ENCODE assay signal across 21 cellular contexts in genomic region chr15:75867428-75867827, GRCh38. TPM values are rescaled to one million over a fixed set of nuclear protein-coding genes. Genes with fewer than 3 reads are reported as not detected.
DNase-seq lines count a peak whose midpoint lies in the region; ATAC-seq, FAIRE-seq and TF ChIP-seq lines count a peak whose summit lies in the region.
"Had no signal": no experiment of that assay in that cellular context is flagged by ENCODE, and none has a peak within 500 bp of the region (broad histone marks: within the 10 kb centered on the region; RNA-seq: fewer than 3 reads in every experiment).

No MANE protein-coding gene starts in this region.

- peaks cover 32 to 40% of the 10 kb centered on the region in 2 donors for H3K4me1 Mint-ChIP-seq in natural killer cell treated with Interleukin-12 subunit alpha and Interleukin-12 subunit beta and Interleukin-15 and Interleukin-18, amount 100 ng/mL, for 72 hours (ENCODE audit: low read depth in 2 of 2)
- H3K4me1 Mint-ChIP-seq in natural killer cell = peaks cover 44 to 52% of the 10 kb centered on the region in 2 donors
- peaks cover 39% of the 10 kb centered on the region for H3K4me1 Mint-ChIP-seq in activated CD4-positive, alpha-beta memory T cell treated with anti-CD3 and anti-CD28 coated beads, Interleukin-2, amount 10 ng/mL, durations not matched to agents 7 days and 5 days

- H3K27ac Mint-ChIP-seq in natural killer cell treated with Interleukin-12 subunit alpha and Interleukin-12 subunit beta and Interleukin-15 and Interleukin-18, amount 100 ng/mL, for 72 hours = peak overlapping the region; percentile 38 to 76
- peak overlapping the region in 1 of 2 donors; percentile 43 for H3K27ac Mint-ChIP-seq in natural killer cell
- H3K27ac Mint-ChIP-seq in activated CD4-positive, alpha-beta memory T cell treated with anti-CD3 and anti-CD28 coated beads, Interleukin-2, amount 10 ng/mL, durations not matched to agents 7 days and 5 days = no peak overlapping the region

- no peak overlapping the region for H3K18ac ChIP-seq in H1 (ENCODE audit: extremely low read depth, low read length)

- FAIRE-seq in H1 (lab: Jason Lieb, UNC) (no peak), kidney (lab: Jason Lieb, UNC) (no peak)
- FAIRE-seq: HTR-8/SVneo had no signal

- peak overlapping the region; percentile 5 to 22; a peak in 2 of 4 replicates for H3K4me2 ChIP-seq in H1 (ENCODE audit: insufficient read depth in 1 of 2, low read depth in 2 of 2, low read length in 2 of 2)

- CTCF ChIA-PET in H1 (lab: Charles Lee; ENCODE audit: partially characterized antibody) = interaction anchor here (0.9 to 2.5 kb wide), 4 partner anchors 10 to 61 kb away, joined by 3 to 6 read pairs (median 3); no protein-coding TSS in a partner anchor
- CTCF ChIA-PET in activated CD4-positive, alpha-beta memory T cell treated with anti-CD3 and anti-CD28 coated beads, Interleukin-2, amount 10 ng/mL, durations not matched to agents 7 days and 5 days (lab: Charles Lee) = no interaction called here

- no peak overlapping the region for H2BK15ac ChIP-seq in H1 (ENCODE audit: low read length)

- no peak overlapping the region for H3K4me3 Mint-ChIP-seq in natural killer cell treated with Interleukin-12 subunit alpha and Interleukin-12 subunit beta and Interleukin-15 and Interleukin-18, amount 100 ng/mL, for 72 hours
- no peak overlapping the region for H3K4me3 Mint-ChIP-seq in natural killer cell
- H3K4me3 Mint-ChIP-seq in activated CD4-positive, alpha-beta memory T cell treated with anti-CD3 and anti-CD28 coated beads, Interleukin-2, amount 10 ng/mL, durations not matched to agents 7 days and 5 days = no peak overlapping the region

- H3K4ac ChIP-seq in H1 (replicated peaks; ENCODE audit: insufficient read length, low read depth, low read length) = no peak overlapping the region

- 59% methylated on average over 4 of the region's 4 CpGs; no CpG with 5 or more reads in 1 of the 2 experiments for whole genome bisulfite sequencing in H1 (ENCODE audit: extremely low coverage in 1 of 2, insufficient coverage in 1 of 2, insufficient read length in 1 of 2, insufficient replicate concordance in 2 of 2, low coverage in 1 of 2, low lambda C conversion rate in 2 of 2, missing lambda C conversion rate in 1 of 2), 2 experiments

- no peak for TF ChIP-seq RAD21 in H1 (IDR thresholded peaks at IDR 0.05 in 1 of 2, conservative IDR thresholded peaks at IDR 0.05 in 1 of 2; ENCODE audit: low read depth in 2 of 2, low read length in 2 of 2)

- H2BK120ac ChIP-seq in H1 (replicated peaks; ENCODE audit: low read depth, low read length) = no peak overlapping the region

- H2BK12ac ChIP-seq in H1 (ENCODE audit: low read depth, low read length) = no peak overlapping the region

- H3K4me3 ChIP-seq in H1 (ENCODE audit: extremely low read depth in 1 of 4, insufficient read depth in 2 of 4, low read depth in 3 of 4, low read length in 4 of 4) (no peak overlapping the region), left lung (no peak overlapping the region), kidney (ENCODE audit: low read length in 2 of 2) (no peak overlapping the region)
- H3K4me3 ChIP-seq: psoas muscle had no signal

- no peak overlapping the region for H3K23ac ChIP-seq in H1 (ENCODE audit: insufficient read length)

- H3K27ac ChIP-seq in H1 (ENCODE audit: low read depth, low read length) (no peak overlapping the region), left lung (no peak overlapping the region), kidney (ENCODE audit: low read depth in 2 of 2, low read length in 2 of 2) (no peak overlapping the region)
- H3K27ac ChIP-seq: psoas muscle had no signal

- no peak overlapping the region for H3K56ac ChIP-seq in H1 (replicated peaks; ENCODE audit: insufficient read length, low read depth, low read length)

- no peaks in the 10 kb centered on the region for H3K27me3 Mint-ChIP-seq in natural killer cell treated with Interleukin-12 subunit alpha and Interleukin-12 subunit beta and Interleukin-15 and Interleukin-18, amount 100 ng/mL, for 72 hours
- no peaks in the 10 kb centered on the region for H3K27me3 Mint-ChIP-seq in natural killer cell (ENCODE audit: low read depth in 2 of 2)
- no peaks in the 10 kb centered on the region for H3K27me3 Mint-ChIP-seq in activated CD4-positive, alpha-beta memory T cell treated with anti-CD3 and anti-CD28 coated beads, Interleukin-2, amount 10 ng/mL, durations not matched to agents 7 days and 5 days

- peaks cover 0 to 1% of the 10 kb centered on the region in 2 experiments for H4K20me1 ChIP-seq in H1 (replicated peaks in 1 of 2; ENCODE audit: control insufficient read depth in 1 of 2, insufficient read depth in 2 of 2, low read length in 2 of 2)

- no peak overlapping the region for H4K91ac ChIP-seq in H1 (replicated peaks; ENCODE audit: insufficient read length, low read length)

- H3K36me3 ChIP-seq in H1 (ENCODE audit: control insufficient read depth in 2 of 4, insufficient read depth in 4 of 4, low read length in 3 of 4) = peaks cover 0 to 21% (median 0%) of the 10 kb centered on the region in 4 experiments; a peak in 4 of 8 replicates
- H3K36me3 ChIP-seq in left lung = peaks cover 0 to 12% of the 10 kb centered on the region in 2 donors
- peaks cover 0 to 3% of the 10 kb centered on the region in 2 donors for H3K36me3 ChIP-seq in kidney (ENCODE audit: control insufficient read depth in 1 of 2, insufficient read depth in 2 of 2, low read length in 2 of 2)
- H3K36me3 ChIP-seq: BE2C had no signal

- H4K8ac ChIP-seq in H1 (ENCODE audit: extremely low read depth, insufficient read depth, low read length) = no peak overlapping the region

- no peaks in the 10 kb centered on the region for H3K9me3 Mint-ChIP-seq in natural killer cell treated with Interleukin-12 subunit alpha and Interleukin-12 subunit beta and Interleukin-15 and Interleukin-18, amount 100 ng/mL, for 72 hours
- H3K9me3 Mint-ChIP-seq in natural killer cell = no peaks in the 10 kb centered on the region
- H3K9me3 Mint-ChIP-seq in activated CD4-positive, alpha-beta memory T cell treated with anti-CD3 and anti-CD28 coated beads, Interleukin-2, amount 10 ng/mL, durations not matched to agents 7 days and 5 days = no peaks in the 10 kb centered on the region

- TF ChIP-seq EP300 in H1 (IDR thresholded peaks at IDR 0.05; ENCODE audit: borderline replicate concordance in 1 of 2, low read depth in 2 of 2, low read length in 2 of 2) = no peak

- H3K27me3 ChIP-seq in H1 (replicated peaks in 1 of 4; ENCODE audit: control insufficient read depth in 3 of 4, extremely low read depth in 1 of 4, insufficient read depth in 3 of 4, low read length in 3 of 4) (no peaks in the 10 kb centered on the region), left lung (no peaks in the 10 kb centered on the region)
- H3K27me3 ChIP-seq: BE2C had no signal

- no peak overlapping the region for H3K14ac ChIP-seq in H1 (ENCODE audit: insufficient read length)

- no peak overlapping the region for H2AFZ ChIP-seq in H1 (ENCODE audit: low read length)

- intact Hi-C loops in natural killer cell (cut with micrococcal nuclease) = no loop called here
- intact Hi-C loops in left lung (cut with DNase I) = no loop called here
- intact Hi-C loops in kidney (cut with DNase I) = no loop called here

- no peak overlapping the region for H2AK5ac ChIP-seq in H1 (ENCODE audit: low read depth, low read length)

- no peak overlapping the region for H2BK5ac ChIP-seq in H1 (ENCODE audit: low read depth, low read length)

- H3K4me1 ChIP-seq in H1 (replicated peaks in 1 of 4; ENCODE audit: control insufficient read depth in 3 of 4, insufficient read depth in 4 of 4, low read length in 3 of 4) = peaks cover 0 to 12% (median 7%) of the 10 kb centered on the region in 4 experiments; a peak in 3 of 7 replicates
- H3K4me1 ChIP-seq in left lung = no peaks in the 10 kb centered on the region
- no peaks in the 10 kb centered on the region for H3K4me1 ChIP-seq in kidney (ENCODE audit: control insufficient read depth in 1 of 2, insufficient read depth in 1 of 2, low read depth in 1 of 2, low read length in 2 of 2)
- H3K4me1 ChIP-seq: BE2C, psoas muscle had no signal

- DNase-seq in natural killer cell treated with Interleukin-12 subunit alpha and Interleukin-12 subunit beta and Interleukin-15 and Interleukin-18, amount 100 ng/mL, for 72 hours (ENCODE audit: low spot score) = no peak
- DNase-seq in natural killer cell (no peak), MV-4-11 (lab: John Stamatoyannopoulos, UW) (peak; percentile 19), H1 (ENCODE audit: low read depth in 1 of 2, low spot score in 2 of 2) (no peak), left lung (no peak), kidney (no peak)
- DNase-seq in activated CD4-positive, alpha-beta memory T cell treated with anti-CD3 and anti-CD28 coated beads, Interleukin-2, amount 10 ng/mL, durations not matched to agents 7 days and 5 days = no peak
- DNase-seq: activated CD4-positive, alpha-beta T cell treated with anti-CD3 and anti-CD28 coated beads, Interleukin-2, amount 50 U/mL, for 48 hours; activated CD4-positive, CD25-positive, alpha-beta regulatory T cell; activated gamma-delta T cell treated with Interleukin-2 at 50 U/mL for 16 hours; BE2C; effector CD4-positive, alpha-beta T cell; head of caudate nucleus; mammary epithelial cell; NCI-H2081; NCI-H226; NCI-H774; psoas muscle; T1000 had no signal

- TF ChIP-seq POLR2A in H1 (IDR thresholded peaks at IDR 0.05; ENCODE audit: control extremely low read depth in 1 of 2, low read depth in 2 of 2, low read length in 2 of 2) = no peak

- H3K23me2 ChIP-seq in H1 (ENCODE audit: low read depth, low read length) = no peaks in the 10 kb centered on the region; the same call in 1 of the 2 replicates

- H3K79me2 ChIP-seq in H1 (ENCODE audit: control insufficient read depth in 1 of 2, insufficient read depth in 2 of 2, low read length in 2 of 2) = peaks cover 0 to 62% of the 10 kb centered on the region in 2 experiments; a peak in 2 of 4 replicates

- H3K36me3 Mint-ChIP-seq in natural killer cell treated with Interleukin-12 subunit alpha and Interleukin-12 subunit beta and Interleukin-15 and Interleukin-18, amount 100 ng/mL, for 72 hours = no peaks in the 10 kb centered on the region
- H3K36me3 Mint-ChIP-seq in natural killer cell = peaks cover 9% of the 10 kb centered on the region
- peaks cover 58% of the 10 kb centered on the region for H3K36me3 Mint-ChIP-seq in activated CD4-positive, alpha-beta memory T cell treated with anti-CD3 and anti-CD28 coated beads, Interleukin-2, amount 10 ng/mL, durations not matched to agents 7 days and 5 days (ENCODE audit: low read depth)

- no peak overlapping the region for H2BK20ac ChIP-seq in H1 (ENCODE audit: low read length)

- POLR2A ChIA-PET in H1 (lab: Charles Lee; ENCODE audit: partially characterized antibody) = interaction anchor here (1.0 to 1.5 kb wide), 2 partner anchors 26 to 35 kb away, joined by 3 to 5 read pairs; no protein-coding TSS in a partner anchor
- POLR2A ChIA-PET in activated CD4-positive, alpha-beta memory T cell treated with anti-CD3 and anti-CD28 coated beads, Interleukin-2, amount 10 ng/mL, durations not matched to agents 7 days and 5 days (lab: Charles Lee) = interaction anchor here (1.0 to 1.2 kb wide), 2 partner anchors 20 to 24 kb away, joined by 3 read pairs; partner anchors contain the start of gene UBE2Q2

- ATAC-seq in natural killer cell treated with Interleukin-12 subunit alpha and Interleukin-12 subunit beta and Interleukin-15 and Interleukin-18, amount 100 ng/mL, for 72 hours = no peak
- ATAC-seq in natural killer cell (no peak), GM21737 (IDR thresholded peaks at IDR 0.05; ENCODE audit: unreplicated experiment) (no peak), left lung (no peak)
- ATAC-seq: psoas muscle had no signal

- TF ChIP-seq CTCF in natural killer cell (IDR thresholded peaks at IDR 0.05) (no peak), H1 (IDR thresholded peaks at IDR 0.05; ENCODE audit: control extremely low read depth in 1 of 3, insufficient read depth in 1 of 3, low read depth in 1 of 3, low read length in 3 of 3) (no peak), left lung (IDR thresholded peaks at IDR 0.05) (no peak), kidney (IDR thresholded peaks at IDR 0.05; ENCODE audit: borderline replicate concordance, extremely low read depth, insufficient read depth) (no peak)

- H3K9me3 ChIP-seq in H1 (ENCODE audit: insufficient read depth in 2 of 2, low read depth in 1 of 2, low read length in 1 of 2) (no peaks in the 10 kb centered on the region), left lung (no peaks in the 10 kb centered on the region), kidney (ENCODE audit: control insufficient read depth in 1 of 2, low read length in 2 of 2) (no peaks in the 10 kb centered on the region)
- H3K9me3 ChIP-seq: BE2C, psoas muscle had no signal

- H3K79me1 ChIP-seq in H1 (ENCODE audit: low read depth, low read length) = no peaks in the 10 kb centered on the region

- no peak overlapping the region for H4K5ac ChIP-seq in H1 (ENCODE audit: insufficient read length, low read depth, low read length)

- H3K9ac ChIP-seq in H1 (replicated peaks in 1 of 4; ENCODE audit: extremely low read depth in 1 of 4, low read depth in 3 of 4, low read length in 3 of 4) (no peak overlapping the region), kidney (ENCODE audit: low read length in 2 of 2) (no peak overlapping the region)

RNA-seq across cellular contexts. Expression of gene UBE2Q2, which starts 24.2 kb away (rescaled TPM):
- total RNA-seq in natural killer cell treated with Interleukin-12 subunit alpha and Interleukin-12 subunit beta and Interleukin-15 and Interleukin-18, amount 100 ng/mL, for 72 hours = 10 to 100 TPM; 23.9 to 38.5 TPM
- 10 to 100 TPM; 39.5 to 64.6 (median 63.9) TPM for total RNA-seq in natural killer cell
- total RNA-seq in H1 (2021; fragmentation: NEBNext Ultra II Directional; extraction: Animal tissue kit (Norgen Biotek cat#: 25700)) = 22.4 and 22.7 TPM in 2 replicates
- polyA plus RNA-seq in H1 (2011; rRNA removed) = 6.5 and 10.1 TPM in 2 replicates
- 12.3 TPM for polyA plus RNA-seq in H1 (2011; cell fraction: cytosol; rRNA removed)
- 13.9 TPM for polyA plus RNA-seq in H1 (2011; cell fraction: nucleus; rRNA removed)
- polyA plus RNA-seq in H1 (2012, experiment 1 of 2) = 9.2 to 14.6 TPM (median 10.4 TPM) in 4 replicates
- polyA plus RNA-seq in H1 (2012, experiment 2 of 2) = 1.3 TPM
- 12.7 TPM for polyA plus RNA-seq in H1 (2013, experiment 1 of 2)
- 13.4 TPM for polyA plus RNA-seq in H1 (2013, experiment 2 of 2)
- 8.8 and 9.4 TPM in 2 replicates for polyA minus RNA-seq in H1 (2011; rRNA and poly(A)+ RNA removed)
- 9.2 TPM for polyA minus RNA-seq in H1 (2011; cell fraction: cytosol; rRNA and poly(A)+ RNA removed)
- polyA minus RNA-seq in H1 (2011; cell fraction: nucleus; rRNA and poly(A)+ RNA removed) = 30.1 TPM
- 10 to 100 TPM; 30.4 to 31.4 TPM for total RNA-seq in left lung
- total RNA-seq in activated CD4-positive, alpha-beta memory T cell treated with anti-CD3 and anti-CD28 coated beads, Interleukin-2, amount 10 ng/mL, durations not matched to agents 7 days and 5 days = 10 to 100 TPM; 49.6 to 53.7 TPM
- 31.6 TPM for total RNA-seq in kidney
- 18.1 TPM for polyA plus RNA-seq in kidney (ENCODE audit: insufficient read depth, low read depth, low replicate concordance)

RNA-seq across cellular contexts. Expression of gene FBXO22, which starts 36.2 kb away (rescaled TPM):
- 10 to 100 TPM; 31.3 to 39.3 TPM for total RNA-seq in natural killer cell treated with Interleukin-12 subunit alpha and Interleukin-12 subunit beta and Interleukin-15 and Interleukin-18, amount 100 ng/mL, for 72 hours
- total RNA-seq in natural killer cell = 10 to 100 TPM in 2 of 3 donors, 1 to 10 TPM in 1; 8.5 to 16.2 (median 11.8) TPM
- 66.8 and 67.3 TPM in 2 replicates for total RNA-seq in H1 (2021; fragmentation: NEBNext Ultra II Directional; extraction: Animal tissue kit (Norgen Biotek cat#: 25700))
- 33.2 and 39.9 TPM in 2 replicates for polyA plus RNA-seq in H1 (2011; rRNA removed)
- polyA plus RNA-seq in H1 (2011; cell fraction: cytosol; rRNA removed) = 43.1 TPM
- 61.0 TPM for polyA plus RNA-seq in H1 (2011; cell fraction: nucleus; rRNA removed)
- 69.8 to 85.0 TPM (median 74.9 TPM) in 4 replicates for polyA plus RNA-seq in H1 (2012, experiment 1 of 2)
- 18.4 TPM for polyA plus RNA-seq in H1 (2012, experiment 2 of 2)
- 31.6 TPM for polyA plus RNA-seq in H1 (2013, experiment 1 of 2)
- 34.3 TPM for polyA plus RNA-seq in H1 (2013, experiment 2 of 2)
- 62.9 and 76.8 TPM in 2 replicates for polyA minus RNA-seq in H1 (2011; rRNA and poly(A)+ RNA removed)
- polyA minus RNA-seq in H1 (2011; cell fraction: cytosol; rRNA and poly(A)+ RNA removed) = 63.5 TPM
- 70.9 TPM for polyA minus RNA-seq in H1 (2011; cell fraction: nucleus; rRNA and poly(A)+ RNA removed)
- total RNA-seq in left lung = 10 to 100 TPM; 26.7 to 32.3 TPM
- 10 to 100 TPM; 32.5 to 33.1 TPM for total RNA-seq in activated CD4-positive, alpha-beta memory T cell treated with anti-CD3 and anti-CD28 coated beads, Interleukin-2, amount 10 ng/mL, durations not matched to agents 7 days and 5 days
- 28.7 TPM for total RNA-seq in kidney
- polyA plus RNA-seq in kidney (ENCODE audit: insufficient read depth, low read depth, low replicate concordance) = 24.1 TPM
